ENCODE assay signal across 9 cellular contexts in genomic region chr4:153346031-153346430, GRCh38. TPM values are rescaled to one million over a fixed set of nuclear protein-coding genes. Genes with fewer than 3 reads are reported as not detected.
A peak's percentile ranks its signal among the peaks of the same experiment; 100 is the strongest.
DNase-seq lines count a peak whose midpoint lies in the region; ATAC-seq and TF ChIP-seq lines count a peak whose summit lies in the region.
"Had no signal": no experiment of that assay in that cellular context is flagged by ENCODE, and none has a peak within 500 bp of the region (broad histone marks: within the 10 kb centered on the region; RNA-seq: fewer than 3 reads in every experiment).

No MANE protein-coding gene starts in this region.

- H3K9ac ChIP-seq in SK-N-MC (ENCODE audit: insufficient read length): peak overlapping the region; percentile 90

- H3K36me3 ChIP-seq in cardiac muscle cell: no peaks in the 10 kb centered on the region
- H3K36me3 ChIP-seq in right atrium auricular region: no peaks in the 10 kb centered on the region
- peaks cover 10% of the 10 kb centered on the region; the same call in 1 of the 2 replicates for H3K36me3 ChIP-seq in SK-N-MC (ENCODE audit: insufficient read depth, low read length)
- no peaks in the 10 kb centered on the region for H3K36me3 ChIP-seq in thymus (ENCODE audit: control insufficient read depth, insufficient read depth)

- 62% methylated on average over 2 of the region's 2 CpGs for WGBS in thymus

- H3K4me1 ChIP-seq in cardiac muscle cell (ENCODE audit: low read depth): peaks cover 5% of the 10 kb centered on the region
- H3K4me1 ChIP-seq in right atrium auricular region: peaks cover 0 to 16% of the 10 kb centered on the region in 2 donors
- peaks cover 30% of the 10 kb centered on the region for H3K4me1 ChIP-seq in thymus (ENCODE audit: control insufficient read depth, insufficient read depth, low read length)

- H3K27me3 ChIP-seq in cardiac muscle cell (no peaks in the 10 kb centered on the region), right atrium auricular region (no peaks in the 10 kb centered on the region), thymus (ENCODE audit: control insufficient read depth, insufficient read depth) (no peaks in the 10 kb centered on the region)

- no peak for DNase-seq in cardiac muscle cell (ENCODE audit: low read depth in 1 of 2, low spot score in 1 of 2)
- DNase-seq in right atrium auricular region (ENCODE audit: low spot score): no peak
- no peak for DNase-seq in SK-N-MC (ENCODE audit: low read depth, low spot score)
- no peak for DNase-seq in foreskin fibroblast
- no peak for DNase-seq in AG08396 (ENCODE audit: low spot score)
- DNase-seq: WERI-Rb-1 had no signal

- H3K27ac ChIP-seq in cardiac muscle cell (no peak overlapping the region), right atrium auricular region (no peak overlapping the region), SK-N-MC (no peak overlapping the region), thymus (ENCODE audit: low read depth) (peak overlapping the region; percentile 58)
- H3K27ac ChIP-seq: WERI-Rb-1 had no signal

- ATAC-seq in HG03342 (IDR thresholded peaks at IDR 0.05; ENCODE audit: unreplicated experiment) (no peak), GM18520 (IDR thresholded peaks at IDR 0.05; ENCODE audit: unreplicated experiment) (no peak)

- H3K4me3 ChIP-seq in cardiac muscle cell (peak overlapping the region; percentile 61), right atrium auricular region (no peak overlapping the region), SK-N-MC (peak overlapping the region; percentile 97), foreskin fibroblast (ENCODE audit: low read depth in 1 of 2, low read length in 2 of 2) (peak overlapping the region; percentile 71 to 86), thymus (ENCODE audit: low read length) (peak overlapping the region; percentile 84)

- H3K9me3 ChIP-seq in cardiac muscle cell (ENCODE audit: low read depth) (no peaks in the 10 kb centered on the region), right atrium auricular region (no peaks in the 10 kb centered on the region), SK-N-MC (ENCODE audit: low read depth, low read length) (no peaks in the 10 kb centered on the region), thymus (ENCODE audit: control insufficient read depth) (no peaks in the 10 kb centered on the region)

- TF ChIP-seq CTCF in cardiac muscle cell (IDR thresholded peaks at IDR 0.05; ENCODE audit: low read depth, low read length) (no peak), right atrium auricular region (IDR thresholded peaks at IDR 0.05) (no peak), foreskin fibroblast (IDR thresholded peaks at IDR 0.05; ENCODE audit: low read depth, low read length) (no peak)

RNA-seq across cellular contexts. Expression of gene MND1, which starts 1.5 kb away (rescaled TPM):
- total RNA-seq in cardiac muscle cell: 10.3 and 12.6 TPM in 2 replicates
- 6.5 and 15.9 TPM in 2 replicates for polyA plus RNA-seq in cardiac muscle cell
- total RNA-seq in right atrium auricular region: not detected
- 13.2 TPM for polyA plus RNA-seq in thymus

Comparison
In these comparisons a context has a peak if more than half of its experiments do, and no peak if none do; other contexts are left out.
1. H3K4me3 ChIP-seq: peak in cardiac muscle cell (single experiment), SK-N-MC (single experiment), foreskin fibroblast (2 of 2) and thymus (single experiment); none in right atrium auricular region (0 of 2).